ENCODE assay signal across 36 cellular contexts in genomic region chr13:27929868-27930267, GRCh38. TPM values are rescaled to one million over a fixed set of nuclear protein-coding genes. Genes with fewer than 3 reads are reported as not detected.
"Had no signal": no experiment of that assay in that cellular context is flagged by ENCODE, and none has a peak within 500 bp of the region (broad histone marks: within the 10 kb centered on the region; RNA-seq: fewer than 3 reads in every experiment).

No MANE protein-coding gene starts in this region.

- H3K4me1 ChIP-seq: adrenal gland, SJSA1 had no signal

- H3K9me3 Mint-ChIP-seq: activated CD4-positive, alpha-beta memory T cell treated with anti-CD3 and anti-CD28 coated beads, Interleukin-2, amount 10 ng/mL, durations not matched to agents 7 days and 5 days; activated naive CD4-positive, alpha-beta T cell treated with anti-CD3 and anti-CD28 coated beads for 36 hours; activated naive CD4-positive, alpha-beta T cell treated with anti-CD3 and anti-CD28 coated beads, Interleukin-2, amount 50 U/mL, for 72 hours; activated T-cell treated with anti-CD3 and anti-CD28 coated beads, Interleukin-2, amount 50 U/mL, for 24 hours; T-cell had no signal

- H3K27ac Mint-ChIP-seq: activated CD4-positive, alpha-beta memory T cell treated with anti-CD3 and anti-CD28 coated beads, Interleukin-2, amount 10 ng/mL, durations not matched to agents 7 days and 5 days; activated naive CD4-positive, alpha-beta T cell treated with anti-CD3 and anti-CD28 coated beads for 36 hours; activated naive CD4-positive, alpha-beta T cell treated with anti-CD3 and anti-CD28 coated beads, Interleukin-2, amount 50 U/mL, for 72 hours; activated T-cell treated with anti-CD3 and anti-CD28 coated beads, Interleukin-2, amount 50 U/mL, for 24 hours; brain; T-helper 17 cell had no signal

- FAIRE-seq: astrocyte, bronchial epithelial cell, K562 had no signal

- H3K27ac ChIP-seq: adrenal gland, Peyer's patch, SJSA1, WERI-Rb-1 had no signal

- H3K9me3 ChIP-seq: adrenal gland, SJSA1, SK-N-SH had no signal

- H3K36me3 ChIP-seq: adrenal gland, Peyer's patch, SJSA1, WERI-Rb-1 had no signal

- H3K9ac ChIP-seq: SK-N-SH had no signal

- H3K4me3 Mint-ChIP-seq: activated CD4-positive, alpha-beta memory T cell treated with anti-CD3 and anti-CD28 coated beads, Interleukin-2, amount 10 ng/mL, durations not matched to agents 7 days and 5 days; activated naive CD4-positive, alpha-beta T cell treated with anti-CD3 and anti-CD28 coated beads for 36 hours; activated T-cell treated with anti-CD3 and anti-CD28 coated beads, Interleukin-2, amount 50 U/mL, for 24 hours; brain; T-cell; T-helper 17 cell had no signal

- ATAC-seq: activated naive CD4-positive, alpha-beta T cell treated with anti-CD3 and anti-CD28 coated beads, Interleukin-2, amount 50 U/mL, for 72 hours; K562; PC-3; T-cell; T-helper 17 cell had no signal

- H3K4me2 ChIP-seq: SK-N-SH had no signal

- H3K36me3 Mint-ChIP-seq: brain, T-cell had no signal

- H3K9me2 ChIP-seq: SK-N-SH had no signal

- DNase-seq: activated CD4-positive, alpha-beta memory T cell treated with anti-CD3 and anti-CD28 coated beads, Interleukin-2, amount 10 ng/mL, durations not matched to agents 7 days and 5 days; activated CD4-positive, alpha-beta T cell treated with anti-CD3 and anti-CD28 coated beads for 1 hour; activated CD4-positive, alpha-beta T cell treated with anti-CD3 and anti-CD28 coated beads for 48 hours; activated CD4-positive, CD25-positive, alpha-beta regulatory T cell; activated CD8-positive, alpha-beta memory T cell treated with anti-CD3 and anti-CD28 coated beads for 24 hours; activated gamma-delta T cell treated with Interleukin-2 at 50 U/mL for 16 hours; activated naive CD4-positive, alpha-beta T cell treated with anti-CD3 and anti-CD28 coated beads for 36 hours; activated T-cell treated with anti-CD3 and anti-CD28 coated beads, Interleukin-2, amount 50 U/mL, for 24 hours; adrenal gland; caudate nucleus; NCI-H1048; NCI-H1105 treated with DMSO at 0.1 percent for 48 hours; NCI-H1436; NCI-H1694; NCI-H1930; NCI-H2081 treated with DMSO at 0.1 percent for 48 hours; NCI-H226; NCI-H524 treated with DMSO at 0.1 percent for 48 hours; PC-3; Peyer's patch; RPMI8226; SHP77 treated with DMSO at 0.1 percent for 48 hours; SK-N-SH; T-cell; T-helper 17 cell; T1000; WERI-Rb-1 had no signal

- H3K4me3 ChIP-seq: adrenal gland, K562, Peyer's patch, SJSA1 had no signal

RNA-seq across cellular contexts. Expression of gene PDX1, which starts 10.1 kb away (rescaled TPM):
- total RNA-seq: activated CD4-positive, alpha-beta memory T cell treated with anti-CD3 and anti-CD28 coated beads, Interleukin-2, amount 10 ng/mL, durations not matched to agents 7 days and 5 days; activated naive CD4-positive, alpha-beta T cell treated with anti-CD3 and anti-CD28 coated beads for 36 hours; activated naive CD4-positive, alpha-beta T cell treated with anti-CD3 and anti-CD28 coated beads, Interleukin-2, amount 50 U/mL, for 72 hours; adrenal gland; astrocyte; bronchial epithelial cell; cerebellum; K562; M059J; NCI-H460; PC-3; Peyer's patch; SJSA1; T-cell; T-helper 17 cell had no signal
- polyA plus RNA-seq: adrenal gland, K562, SK-N-SH had no signal

RNA-seq across cellular contexts. Expression of gene CDX2, which starts 39.2 kb away (rescaled TPM):
- total RNA-seq: activated CD4-positive, alpha-beta memory T cell treated with anti-CD3 and anti-CD28 coated beads, Interleukin-2, amount 10 ng/mL, durations not matched to agents 7 days and 5 days; activated naive CD4-positive, alpha-beta T cell treated with anti-CD3 and anti-CD28 coated beads for 36 hours; activated naive CD4-positive, alpha-beta T cell treated with anti-CD3 and anti-CD28 coated beads, Interleukin-2, amount 50 U/mL, for 72 hours; astrocyte; bronchial epithelial cell; cerebellum; M059J; NCI-H460; SJSA1; T-helper 17 cell had no signal
- polyA plus RNA-seq: K562, SK-N-SH had no signal

RNA-seq across cellular contexts. Expression of gene URAD, which starts 58.6 kb away (rescaled TPM):
- total RNA-seq: activated CD4-positive, alpha-beta memory T cell treated with anti-CD3 and anti-CD28 coated beads, Interleukin-2, amount 10 ng/mL, durations not matched to agents 7 days and 5 days; activated naive CD4-positive, alpha-beta T cell treated with anti-CD3 and anti-CD28 coated beads for 36 hours; activated naive CD4-positive, alpha-beta T cell treated with anti-CD3 and anti-CD28 coated beads, Interleukin-2, amount 50 U/mL, for 72 hours; adrenal gland; astrocyte; bronchial epithelial cell; cerebellum; K562; M059J; NCI-H460; PC-3; SJSA1; T-cell; T-helper 17 cell had no signal
- polyA plus RNA-seq: adrenal gland, K562, SK-N-SH had no signal
